Comparison of ENCODE assay signal across 14 cellular contexts in the genomic region with DNA sequence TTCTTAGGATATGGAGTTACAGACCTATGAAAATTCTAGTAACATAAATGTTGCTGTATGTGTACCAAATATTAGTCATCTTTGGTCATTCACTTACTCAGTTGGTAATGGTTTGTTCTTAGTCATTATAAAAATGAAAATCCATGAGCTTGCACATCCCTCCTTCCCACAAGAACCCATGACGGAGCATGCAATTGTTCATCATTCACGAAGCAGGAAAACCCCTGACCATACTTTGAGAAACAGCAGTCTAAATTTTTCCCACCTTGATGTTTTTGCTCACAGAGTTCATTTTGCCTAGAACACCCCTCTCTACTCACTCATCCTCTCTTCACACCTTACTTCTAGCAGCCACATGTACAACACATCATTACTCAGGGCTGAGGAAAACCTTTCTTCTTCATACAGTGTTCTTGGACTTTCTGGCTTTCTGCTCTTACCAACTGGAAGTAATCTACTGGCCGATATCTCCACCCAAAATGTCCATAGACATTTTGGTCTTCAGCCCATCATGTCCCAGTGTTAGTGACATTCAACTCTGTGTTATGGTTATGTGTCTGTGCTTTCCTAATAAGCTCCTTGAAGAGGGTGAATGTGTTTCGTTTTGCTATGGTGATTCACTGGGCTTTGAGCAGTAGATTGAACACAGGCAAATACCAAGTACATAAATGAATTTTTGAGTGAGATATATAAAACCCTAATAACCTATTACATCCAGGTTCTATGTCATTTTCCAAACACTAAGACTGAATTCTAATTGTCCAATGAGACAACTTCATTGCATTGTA.
DNase-seq lines count a peak whose midpoint lies in the region; ATAC-seq, FAIRE-seq and TF ChIP-seq lines count a peak whose summit lies in the region.
"Had no signal": no experiment of that assay in that cellular context is flagged by ENCODE, and none has a peak within 500 bp of the region (broad histone marks: within the 10 kb centered on the region; RNA-seq: fewer than 3 reads in every experiment).

No MANE protein-coding gene starts in this region.

- CTCF ChIA-PET in endothelial cell of umbilical vein (lab: Charles Lee): interaction anchor here (0.7 to 1.0 kb wide), 2 partner anchors 219 to 238 kb away, joined by 3 read pairs; no protein-coding TSS in a partner anchor

- DNase-seq in AG20443 (ENCODE audit: low spot score) (peak; percentile 25), endothelial cell of umbilical vein (ENCODE audit: low read depth, low spot score) (no peak), NCI-H446 treated with DMSO at 0.1 percent for 48 hours (lab: John Stamatoyannopoulos, UW) (no peak), NCI-H446 (lab: John Stamatoyannopoulos, UW) (no peak)
- no peak for DNase-seq in central memory CD4-positive, alpha-beta T cell
- DNase-seq in activated effector memory CD4-positive, alpha-beta T cell treated with Interleukin-2 at 50 U/mL for 16 hours: no peak
- DNase-seq: activated CD4-positive, alpha-beta T cell treated with anti-CD3 and anti-CD28 coated beads for 1 hour; adrenal gland; CD8-positive, alpha-beta T cell; NCI-H345; stomach had no signal

- BruUV-seq in endothelial cell of umbilical vein (replicated peaks; lab: Mats Ljungman, UMichigan): no TSS peak

- no peak overlapping the region for H3K4me2 ChIP-seq in endothelial cell of umbilical vein (ENCODE audit: insufficient read depth, low read length)

- no peaks in the 10 kb centered on the region for H3K9me1 ChIP-seq in endothelial cell of umbilical vein (replicated peaks; ENCODE audit: control insufficient read depth, extremely low read depth, insufficient read depth, low read length)

- H3K36me3 ChIP-seq in endothelial cell of umbilical vein (ENCODE audit: control insufficient read depth in 2 of 2, extremely low read depth in 1 of 2, insufficient read depth in 2 of 2, low read length in 2 of 2): no peaks in the 10 kb centered on the region
- H3K36me3 ChIP-seq: adrenal gland, stomach had no signal

- dilution Hi-C loops in endothelial cell of umbilical vein (cut with MboI; ENCODE audit: extremely low pct_ligation_motif_present, low sequenced_read_pairs): no loop called here

- POLR2A ChIA-PET in endothelial cell of umbilical vein (lab: Charles Lee): no interaction called here

- H3K27ac ChIP-seq in endothelial cell of umbilical vein (ENCODE audit: insufficient read depth, low read depth, low read length): no peak overlapping the region
- H3K27ac ChIP-seq: adrenal gland, SK-N-MC, stomach had no signal

- no peak overlapping the region for H2AFZ ChIP-seq in endothelial cell of umbilical vein (ENCODE audit: low read depth, low read length)

- H3K4me1 ChIP-seq in endothelial cell of umbilical vein (ENCODE audit: control insufficient read depth, extremely low read depth, insufficient read depth, low read length): no peaks in the 10 kb centered on the region
- H3K4me1 ChIP-seq: adrenal gland, stomach had no signal

- no peaks in the 10 kb centered on the region for H3K27me3 ChIP-seq in endothelial cell of umbilical vein (ENCODE audit: control insufficient read depth in 2 of 2, insufficient read depth in 2 of 2, low read length in 2 of 2)
- H3K27me3 ChIP-seq: adrenal gland, stomach had no signal

- H3K9me3 ChIP-seq in endothelial cell of umbilical vein (replicated peaks; ENCODE audit: control insufficient read depth, insufficient read depth, low read length): no peaks in the 10 kb centered on the region
- H3K9me3 ChIP-seq: adrenal gland, stomach had no signal

- no peak for FAIRE-seq in endothelial cell of umbilical vein (lab: Jason Lieb, UNC)

- no peaks in the 10 kb centered on the region for H4K20me1 ChIP-seq in endothelial cell of umbilical vein (replicated peaks; ENCODE audit: control insufficient read depth, extremely low read depth, insufficient read depth, low read length)

- no peak for TF ChIP-seq POLR2A in endothelial cell of umbilical vein (IDR thresholded peaks at IDR 0.05; ENCODE audit: low read depth, low read length)

- ATAC-seq in GM18907 (IDR thresholded peaks at IDR 0.05; ENCODE audit: unreplicated experiment) (peak; percentile 60), HG03045 (IDR thresholded peaks at IDR 0.05; ENCODE audit: unreplicated experiment) (peak; percentile 62)
- ATAC-seq: CD8-positive, alpha-beta T cell had no signal

- intact Hi-C loops in endothelial cell of umbilical vein (cut with micrococcal nuclease): no loop called here

- TF ChIP-seq CTCF in endothelial cell of umbilical vein (IDR thresholded peaks at IDR 0.05; ENCODE audit: extremely low read depth in 1 of 2, insufficient read depth in 1 of 2, low read depth in 1 of 2, low read length in 2 of 2): no peak

- no peaks in the 10 kb centered on the region for H3K79me2 ChIP-seq in endothelial cell of umbilical vein (ENCODE audit: control insufficient read depth, insufficient read depth, low read length)

- no peak overlapping the region for H3K9ac ChIP-seq in endothelial cell of umbilical vein (replicated peaks; ENCODE audit: extremely low read depth, insufficient read depth, low read length)

- H3K4me3 ChIP-seq in endothelial cell of umbilical vein (replicated peaks in 1 of 3; ENCODE audit: insufficient read depth in 1 of 3, low read depth in 1 of 3, low read length in 3 of 3): no peak overlapping the region
- H3K4me3 ChIP-seq: adrenal gland, SK-N-MC, stomach had no signal

TF ChIP-seq in endothelial cell of umbilical vein, 7 proteins besides CTCF, POLR2A, EP300 and RAD21:
- no peak for TF ChIP-seq POLR2AphosphoS5 (IDR thresholded peaks at IDR 0.05; ENCODE audit: insufficient read depth, low read depth, low read length)
- peak; percentile 22 for TF ChIP-seq FOS (IDR thresholded peaks at IDR 0.05; ENCODE audit: borderline replicate concordance, insufficient read depth, low read length)
